Comparison of ENCODE assay signal across 15 cellular contexts in the genomic region with DNA sequence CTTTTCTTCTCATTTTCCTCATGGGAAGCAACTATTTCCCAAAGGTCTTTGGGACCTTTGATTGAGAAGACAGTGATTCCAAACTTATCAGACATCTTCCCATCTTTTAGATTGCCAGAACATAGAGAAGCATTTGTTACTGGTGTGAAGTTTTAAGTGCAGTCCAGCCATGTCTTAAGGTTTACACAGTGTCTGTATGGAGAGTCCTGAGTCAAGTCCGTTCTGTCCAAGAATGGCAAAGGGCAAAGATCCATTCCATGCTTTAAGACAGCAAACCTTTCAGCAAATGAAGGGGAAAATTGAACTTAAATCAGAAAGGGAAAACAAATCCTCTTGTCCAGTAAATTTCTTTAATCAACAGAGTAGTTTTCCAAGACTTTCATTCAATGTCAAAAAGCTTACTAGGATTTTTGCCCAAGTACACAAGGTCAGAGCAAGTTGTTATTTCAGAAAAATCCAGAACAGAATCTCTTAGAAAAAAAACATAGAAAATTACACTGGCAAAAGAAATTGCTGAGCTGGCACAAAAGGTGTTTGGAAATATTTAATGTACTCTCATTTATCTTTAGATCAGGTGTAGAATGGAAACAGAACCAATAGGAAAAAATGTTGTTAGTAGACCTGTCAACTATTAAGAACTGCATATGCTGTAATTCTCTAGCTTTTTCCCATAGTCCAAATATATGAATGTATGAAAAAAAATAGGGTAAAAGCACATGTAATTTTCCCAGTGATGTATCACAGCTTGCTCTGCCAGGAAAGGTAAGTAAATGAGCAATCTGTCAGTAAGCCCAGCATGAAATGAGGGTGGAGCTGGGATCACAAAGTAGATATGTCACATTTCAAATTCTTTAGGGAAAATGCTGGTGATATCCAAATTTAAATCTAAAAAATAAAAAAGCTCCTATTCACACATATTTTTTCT.
A peak's percentile ranks its signal among the peaks of the same experiment; 100 is the strongest.
DNase-seq lines count a peak whose midpoint lies in the region; ATAC-seq, FAIRE-seq and TF ChIP-seq lines count a peak whose summit lies in the region.
"Had no signal": no experiment of that assay in that cellular context is flagged by ENCODE, and none has a peak within 500 bp of the region (broad histone marks: within the 10 kb centered on the region; RNA-seq: fewer than 3 reads in every experiment).

No MANE protein-coding gene starts in this region.

- H3K4me3 ChIP-seq in HepG2 (replicated peaks in 1 of 3; ENCODE audit: insufficient read depth in 1 of 3, low read depth in 2 of 3, low read length in 3 of 3) (no peak overlapping the region), right lobe of liver (no peak overlapping the region), epithelial cell of esophagus (ENCODE audit: low read length) (no peak overlapping the region), neural cell (ENCODE audit: low read length) (peak overlapping the region; percentile 21)
- H3K4me3 ChIP-seq: BLaER1 treated with 17β-estradiol and CSF1 and Interleukin-3, amounts not matched to agents 10 nM and 100 nM had no signal

- TF ChIP-seq EP300 in HepG2 (IDR thresholded peaks at IDR 0.05; ENCODE audit: low read depth in 2 of 2, low read length in 2 of 2) (no peak), HepG2 (CRISPR knock-in tag; IDR thresholded peaks at IDR 0.05; ENCODE audit: borderline replicate concordance) (no peak), neural cell (conservative IDR thresholded peaks at IDR 0.05; ENCODE audit: poor library complexity, severe bottlenecking) (peak; percentile 80)

- ATAC-seq in HepG2, result no peak
- no peak for ATAC-seq in right lobe of liver
- ATAC-seq in esophagus mucosa, result no peak
- ATAC-seq: HCT116 had no signal

- H4K20me1 ChIP-seq in HepG2 (ENCODE audit: insufficient read depth, low read length) (no peaks in the 10 kb centered on the region), neural cell (ENCODE audit: insufficient read depth) (no peaks in the 10 kb centered on the region)
- H4K20me1 ChIP-seq: BLaER1 treated with 17β-estradiol and CSF1 and Interleukin-3, amounts not matched to agents 10 nM and 100 nM had no signal

- in situ Hi-C loops in HepG2 (cut with HindIII; ENCODE audit: extremely low pct_ligation_motif_present, low pct_unique_long_range_greater_than_20kb), result no loop called here

- H3F3A ChIP-seq in neural cell (ENCODE audit: insufficient read depth, low read length, poor library complexity, severe bottlenecking), result no peaks in the 10 kb centered on the region

- H3K9me3 ChIP-seq in HepG2 (ENCODE audit: low read length) (no peaks in the 10 kb centered on the region), right lobe of liver (no peaks in the 10 kb centered on the region), neural cell (ENCODE audit: low read length) (no peaks in the 10 kb centered on the region)
- H3K9me3 ChIP-seq: BLaER1 treated with 17β-estradiol and CSF1 and Interleukin-3, amounts not matched to agents 10 nM and 100 nM had no signal

- TF ChIP-seq RAD21 in HepG2 (CRISPR knock-in tag; IDR thresholded peaks at IDR 0.05) (no peak), neural cell (conservative IDR thresholded peaks at IDR 0.05) (peak; percentile 16)

- no peak for TF ChIP-seq CTCF in HepG2 (CRISPR knock-in tag; IDR thresholded peaks at IDR 0.05)
- no peak for TF ChIP-seq CTCF in right lobe of liver (IDR thresholded peaks at IDR 0.05)
- no peak for TF ChIP-seq CTCF in epithelial cell of esophagus (IDR thresholded peaks at IDR 0.05; ENCODE audit: insufficient read depth, low read depth, low read length, missing control alignments)
- TF ChIP-seq CTCF in neural cell (IDR thresholded peaks at IDR 0.05; ENCODE audit: poor library complexity, severe bottlenecking), result no peak

- H3K4me2 ChIP-seq in HepG2 (ENCODE audit: low read depth, low read length) (no peak overlapping the region), neural cell (ENCODE audit: low read length) (peak overlapping the region; percentile 10)
- H3K4me2 ChIP-seq: BLaER1 treated with 17β-estradiol and CSF1 and Interleukin-3, amounts not matched to agents 10 nM and 100 nM had no signal

- FAIRE-seq in HepG2 (lab: Jason Lieb, UNC), result no peak
- FAIRE-seq: H54 had no signal

- intact Hi-C loops in HepG2 (cut with micrococcal nuclease; ENCODE audit: unreplicated experiment) (no loop called here), right lobe of liver (cut with DNase I) (no loop called here)

- H3K27me3 ChIP-seq in HepG2 (ENCODE audit: control insufficient read depth in 1 of 2, insufficient read depth in 2 of 2, low read length in 2 of 2) (no peaks in the 10 kb centered on the region), right lobe of liver (no peaks in the 10 kb centered on the region), neural cell (ENCODE audit: insufficient read depth, low read depth, low read length) (no peaks in the 10 kb centered on the region)
- H3K27me3 ChIP-seq: BLaER1 treated with 17β-estradiol and CSF1 and Interleukin-3, amounts not matched to agents 10 nM and 100 nM had no signal

- WGBS in HepG2 (ENCODE audit: low lambda C conversion rate), result 0% methylated on average over 1 of the region's 1 CpG
- 23% methylated on average over 1 of the region's 1 CpG for WGBS in right lobe of liver (ENCODE audit: insufficient coverage, low coverage, low lambda C conversion rate, missing lambda C conversion rate)

- CTCF ChIA-PET in HepG2 (lab: Yijun Ruan, JAX; ENCODE audit: low intra/inter-chr PET ratio, low total read pairs), result no interaction called here

- H2AFZ ChIP-seq in HepG2 (ENCODE audit: low read length) (no peak overlapping the region), neural cell (ENCODE audit: low read depth, low read length) (no peak overlapping the region)

- no peaks in the 10 kb centered on the region for H3K9me2 ChIP-seq in neural cell (ENCODE audit: insufficient read depth, low read length)

- DNase-seq in HepG2 (ENCODE audit: low spot score), result no peak
- DNase-seq in right lobe of liver, result no peak
- DNase-seq in epithelial cell of esophagus (ENCODE audit: low read depth), result peak; percentile 33
- no peak for DNase-seq in DMS79 (lab: John Stamatoyannopoulos, UW)
- DNase-seq in activated naive CD4-positive, alpha-beta T cell treated with Interleukin-2 at 50 U/mL for 16 hours, result no peak
- no peak for DNase-seq in NOMO-1 treated with dmso at 0.1 percent for 144 hours (lab: John Stamatoyannopoulos, UW; ENCODE audit: unreplicated experiment)
- DNase-seq: 8988T; ACHN; CD4-positive, CD25-positive, alpha-beta regulatory T cell; DMS53 had no signal

- no peaks in the 10 kb centered on the region for H3K4me1 ChIP-seq in HepG2 (ENCODE audit: insufficient read depth, low read length)
- H3K4me1 ChIP-seq in right lobe of liver, result no peaks in the 10 kb centered on the region
- H3K4me1 ChIP-seq: BLaER1 treated with 17β-estradiol and CSF1 and Interleukin-3, amounts not matched to agents 10 nM and 100 nM had no signal

- TF ChIP-seq POLR2A in HepG2 (IDR thresholded peaks at IDR 0.05; ENCODE audit: insufficient read depth in 1 of 2, low read depth in 2 of 2, low read length in 2 of 2), result no peak
- TF ChIP-seq POLR2A in right lobe of liver (IDR thresholded peaks at IDR 0.05), result no peak

- no peak overlapping the region for H3K27ac ChIP-seq in HepG2 (ENCODE audit: extremely low read length, insufficient read depth, low read length)
- no peak overlapping the region for H3K27ac ChIP-seq in right lobe of liver
- H3K27ac ChIP-seq in neural cell (ENCODE audit: low read length), result peak overlapping the region; percentile 49
- H3K27ac ChIP-seq: BLaER1 treated with 17β-estradiol and CSF1 and Interleukin-3, amounts not matched to agents 10 nM and 100 nM had no signal

- POLR2A ChIA-PET in HepG2 (lab: Yijun Ruan, JAX), result no interaction called here

- no peak overlapping the region for H3K9ac ChIP-seq in HepG2 (ENCODE audit: insufficient read depth, low read depth, low read length)
- H3K9ac ChIP-seq in neural cell (ENCODE audit: low read length), result peak overlapping the region; percentile 9
- H3K9ac ChIP-seq: BLaER1 treated with 17β-estradiol and CSF1 and Interleukin-3, amounts not matched to agents 10 nM and 100 nM had no signal

- no TSS peak for BruUV-seq in HepG2 (replicated peaks; lab: Mats Ljungman, UMichigan)

- H3K36me3 ChIP-seq in HepG2 (replicated peaks in 1 of 2; ENCODE audit: control insufficient read depth in 1 of 2, insufficient read depth in 2 of 2, low read length in 2 of 2), result no peaks in the 10 kb centered on the region
- no peaks in the 10 kb centered on the region for H3K36me3 ChIP-seq in right lobe of liver
- no peaks in the 10 kb centered on the region for H3K36me3 ChIP-seq in neural cell (ENCODE audit: insufficient read depth, low read length)
- H3K36me3 ChIP-seq: BLaER1 treated with 17β-estradiol and CSF1 and Interleukin-3, amounts not matched to agents 10 nM and 100 nM had no signal

- H3K79me2 ChIP-seq in HepG2 (ENCODE audit: insufficient read depth, low read length), result no peaks in the 10 kb centered on the region
- no peaks in the 10 kb centered on the region for H3K79me2 ChIP-seq in neural cell (replicated peaks; ENCODE audit: insufficient read depth, low read length)

TF ChIP-seq in HepG2, 621 proteins besides CTCF, POLR2A, EP300 and RAD21 (continues in another document):
- peak; percentile 93 to 98 for TF ChIP-seq MAFK (conservative IDR thresholded peaks at IDR 0.05 in 1 of 2, IDR thresholded peaks at IDR 0.05 in 1 of 2; ENCODE audit: low read length in 2 of 2)
- peak; percentile 96 for TF ChIP-seq MAFF (IDR thresholded peaks at IDR 0.05; ENCODE audit: low read depth, low read length)

TF ChIP-seq in neural cell, 6 proteins besides CTCF, POLR2A, EP300 and RAD21 (continues in another document):
- TF ChIP-seq POLR2AphosphoS5 (IDR thresholded peaks at IDR 0.05), result peak; percentile 75
- TF ChIP-seq SMC3 (conservative IDR thresholded peaks at IDR 0.05; ENCODE audit: poor library complexity), result peak; percentile 19
- peak; percentile 25 for TF ChIP-seq MXI1 (conservative IDR thresholded peaks at IDR 0.05; ENCODE audit: poor library complexity, severe bottlenecking)
- no peak for TF ChIP-seq EZH2 (IDR thresholded peaks at IDR 0.05; ENCODE audit: borderline replicate concordance, insufficient read depth, low read length, poor library complexity, severe bottlenecking)
